22 cellular contexts compared by ENCODE assay signal in genomic region chr10:130983749-130984148, GRCh38.
"Had no signal": no experiment of that assay in that cellular context is flagged by ENCODE, and none has a peak within 500 bp of the region (broad histone marks: within the 10 kb centered on the region; RNA-seq: fewer than 3 reads in every experiment).

No MANE protein-coding gene starts in this region.

- H3K27me3 Mint-ChIP-seq: IgD-negative memory B cell, T-cell had no signal

- H3K27ac ChIP-seq: HL-60, KMS-11, RWPE1 had no signal

- H3K27ac Mint-ChIP-seq: IgD-negative memory B cell, T-cell had no signal

- H3K4me3 ChIP-seq: K562 had no signal

- H3K9me2 ChIP-seq: SK-N-SH had no signal

- H3K4me1 Mint-ChIP-seq: IgD-negative memory B cell, T-cell had no signal

- H3K36me3 Mint-ChIP-seq: IgD-negative memory B cell, T-cell had no signal

- H3K4me2 ChIP-seq: KMS-11, SK-N-SH had no signal

- H3K4me3 Mint-ChIP-seq: IgD-negative memory B cell, T-cell had no signal

- DNase-seq: Kasumi-1, MM.1S, NCI-H1092 treated with DMSO at 0.1 percent for 48 hours, NCI-H1436, NCI-H187 treated with DMSO at 0.1 percent for 48 hours, NCI-H2029 treated with DMSO at 0.1 percent for 48 hours, NCI-H2171 treated with DMSO at 0.1 percent for 48 hours, NCI-H345, NCI-H446 treated with DMSO at 0.1 percent for 48 hours, NCI-H510A treated with DMSO at 0.1 percent for 48 hours, NCI-H526, NCI-H748 treated with DMSO at 0.1 percent for 48 hours, PC-3, SHP77, SK-N-SH, SW 1271, T-cell had no signal

- H3K9ac ChIP-seq: KMS-11, SK-N-SH had no signal

- H3K9me3 ChIP-seq: SK-N-SH had no signal
